In the genomic region with DNA sequence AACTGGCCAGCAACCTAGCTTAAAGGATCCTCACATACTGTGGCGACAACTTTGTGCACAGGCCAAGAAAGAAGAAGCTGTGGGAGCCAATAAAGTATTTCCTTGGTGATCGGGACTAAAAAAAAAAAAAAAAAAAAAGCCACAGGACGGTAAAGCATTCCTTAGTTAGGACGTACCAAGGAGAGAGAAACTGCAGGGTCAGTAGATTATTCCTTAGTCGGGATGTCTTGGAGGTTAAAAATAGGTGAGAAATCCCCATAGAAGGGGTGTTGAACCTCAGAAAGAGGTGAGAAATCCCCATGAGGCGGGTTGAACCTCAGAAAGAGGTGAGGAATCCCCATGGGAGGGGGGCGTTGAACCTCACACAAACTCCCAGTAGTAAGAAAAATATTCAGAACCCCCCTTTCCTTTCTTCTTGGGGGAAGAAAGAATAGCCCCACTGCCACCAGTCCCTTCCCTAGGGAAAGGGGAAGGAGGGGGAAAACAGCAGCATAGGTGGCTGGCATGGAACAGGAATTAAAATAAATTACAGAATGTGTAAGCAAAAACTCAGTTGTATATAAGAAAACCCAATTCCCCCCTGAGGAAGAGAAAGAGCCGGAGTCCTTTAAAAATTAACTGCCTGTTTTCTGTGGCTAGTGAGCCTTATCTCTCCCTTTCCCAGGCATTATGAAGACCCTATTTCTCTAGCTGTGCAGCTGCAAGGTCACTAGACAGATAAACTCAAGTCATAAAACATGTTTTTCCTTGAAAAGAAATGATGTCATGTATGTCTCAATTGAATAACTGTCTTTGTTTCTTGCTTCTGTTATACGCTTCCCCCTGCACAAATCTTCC, we compare ENCODE assay signal across 10 cellular contexts. TPM values are rescaled to one million over a fixed set of nuclear protein-coding genes. Genes with fewer than 3 reads are reported as not detected.
A peak's percentile ranks its signal among the peaks of the same experiment; 100 is the strongest.
DNase-seq lines count a peak whose midpoint lies in the region; ATAC-seq and TF ChIP-seq lines count a peak whose summit lies in the region.
"Had no signal": no experiment of that assay in that cellular context is flagged by ENCODE, and none has a peak within 500 bp of the region (broad histone marks: within the 10 kb centered on the region; RNA-seq: fewer than 3 reads in every experiment).

No MANE protein-coding gene starts in this region.

- no peak for TF ChIP-seq CTCF in breast epithelium (IDR thresholded peaks at IDR 0.05)
- no peak for TF ChIP-seq CTCF in MCF 10A (IDR thresholded peaks at IDR 0.05; ENCODE audit: unreplicated experiment)
- no peak for TF ChIP-seq CTCF in left lung (IDR thresholded peaks at IDR 0.05)
- no peak for TF ChIP-seq CTCF in upper lobe of left lung (IDR thresholded peaks at IDR 0.05)

- TF ChIP-seq POLR2A in breast epithelium (IDR thresholded peaks at IDR 0.05) = no peak
- no peak for TF ChIP-seq POLR2A in upper lobe of left lung (IDR thresholded peaks at IDR 0.05)

- no peaks in the 10 kb centered on the region for H3K36me3 ChIP-seq in breast epithelium
- H3K36me3 ChIP-seq in left lung = no peaks in the 10 kb centered on the region
- H3K36me3 ChIP-seq in upper lobe of left lung = no peaks in the 10 kb centered on the region

- BruUV-seq in MCF 10A (replicated peaks; lab: Mats Ljungman, UMichigan) = no TSS peak

- no peak overlapping the region for H3K27ac Mint-ChIP-seq in MCF 10A (ENCODE audit: low read depth, unreplicated experiment)
- H3K27ac Mint-ChIP-seq: stimulated activated effector memory CD8-positive, alpha-beta T cell treated with anti-CD3 and anti-CD28 coated beads, Interleukin-12 subunit alpha, Interleukin-12 subunit beta, amount 100 ng/mL, for 72 hours had no signal

- no peaks in the 10 kb centered on the region for H3K9me3 Mint-ChIP-seq in MCF 10A (ENCODE audit: unreplicated experiment)

- H3K4me3 ChIP-seq in breast epithelium (peak overlapping the region in 2 of 3 donors; percentile 68 to 88), left lung (no peak overlapping the region), upper lobe of left lung (peak overlapping the region in 1 of 4 donors; percentile 59)
- H3K4me3 ChIP-seq: lung had no signal

- no peaks in the 10 kb centered on the region for H3K9me3 ChIP-seq in breast epithelium
- peaks cover 0 to 5% of the 10 kb centered on the region in 2 donors for H3K9me3 ChIP-seq in left lung
- no peaks in the 10 kb centered on the region for H3K9me3 ChIP-seq in upper lobe of left lung

- CTCF ChIA-PET in MCF 10A (lab: Yijun Ruan, JAX) = interaction anchor here (0.5 to 4.6 kb wide), 3 partner anchors 11 to 606 kb away, joined by 3 to 35 read pairs (median 3); no protein-coding TSS in a partner anchor

- intact Hi-C loops in breast epithelium (cut with DNase I; ENCODE audit: low total_unique reads) = no loop called here
- intact Hi-C loops in MCF 10A (cut with micrococcal nuclease) = no loop called here
- intact Hi-C loops in left lung (cut with DNase I) = no loop called here

- ATAC-seq in left lung = no peak
- no peak for ATAC-seq in upper lobe of left lung (ENCODE audit: low FRiP score in 2 of 2)

- POLR2A ChIA-PET in MCF 10A (lab: Yijun Ruan, JAX) = interaction anchor here (0.7 to 5.9 kb wide), 10 partner anchors 11 to 1666 kb away, joined by 3 to 135 read pairs (median 10); a partner anchor contains a TSS

- no peak for DNase-seq in breast epithelium (ENCODE audit: low spot score in 2 of 2)
- DNase-seq in MCF 10A (ENCODE audit: unreplicated experiment) = no peak
- DNase-seq in amniotic epithelial cell (ENCODE audit: low read depth) = peak; percentile 56
- no peak for DNase-seq in left lung
- no peak for DNase-seq in upper lobe of left lung
- DNase-seq in mesenteric fat pad (ENCODE audit: low spot score) = no peak
- no peak for DNase-seq in NCI-H1092 (lab: John Stamatoyannopoulos, UW)
- no peak for DNase-seq in NCI-H2081 treated with DMSO at 0.1 percent for 48 hours (lab: John Stamatoyannopoulos, UW)

- peak overlapping the region; percentile 97 for H3K27ac ChIP-seq in breast epithelium
- H3K27ac ChIP-seq in left lung = peak overlapping the region; percentile 92 to 99
- H3K27ac ChIP-seq in upper lobe of left lung = peak overlapping the region; percentile 83 to 95 (median 88)

- peaks cover 0 to 6% of the 10 kb centered on the region in 2 donors for H3K4me1 ChIP-seq in breast epithelium
- H3K4me1 ChIP-seq in left lung = peaks cover 17 to 33% of the 10 kb centered on the region in 2 donors
- H3K4me1 ChIP-seq in upper lobe of left lung = peaks cover 14 to 42% (median 27%) of the 10 kb centered on the region in 4 donors

- no peak overlapping the region for H3K4me3 Mint-ChIP-seq in MCF 10A (ENCODE audit: unreplicated experiment)
- H3K4me3 Mint-ChIP-seq: stimulated activated effector memory CD8-positive, alpha-beta T cell treated with anti-CD3 and anti-CD28 coated beads, Interleukin-12 subunit alpha, Interleukin-12 subunit beta, amount 100 ng/mL, for 72 hours had no signal

- no peak for TF ChIP-seq EP300 in upper lobe of left lung (IDR thresholded peaks at IDR 0.05)

- no peaks in the 10 kb centered on the region for H3K27me3 ChIP-seq in breast epithelium
- H3K27me3 ChIP-seq in left lung = no peaks in the 10 kb centered on the region
- no peaks in the 10 kb centered on the region for H3K27me3 ChIP-seq in upper lobe of left lung

- 52 to 60% methylated on average over 9 of the region's 9 CpGs for WGBS in upper lobe of left lung, 2 donors

- H3K4me1 Mint-ChIP-seq in MCF 10A (ENCODE audit: insufficient read depth, unreplicated experiment) = peaks cover 22% of the 10 kb centered on the region

- no peaks in the 10 kb centered on the region for H3K27me3 Mint-ChIP-seq in MCF 10A (ENCODE audit: insufficient read depth, unreplicated experiment)

- H3K36me3 Mint-ChIP-seq in MCF 10A (ENCODE audit: insufficient read depth, unreplicated experiment) = peaks cover 1% of the 10 kb centered on the region

RNA-seq across cellular contexts. Expression of a gene that starts 26.8 kb away (rescaled TPM):
- 1 to 10 TPM; 2.6 to 7.0 (median 3.8) TPM for total RNA-seq in breast epithelium
- 0.54 and 2.3 TPM in 2 replicates for total RNA-seq in MCF 10A (2022)
- total RNA-seq in left lung = 1 to 10 TPM; 2.6 to 4.9 TPM
- 10 to 100 TPM in 2 of 6 donors, 1 to 10 TPM in 4; 4.3 to 15.1 (median 8.1) TPM for total RNA-seq in upper lobe of left lung
- total RNA-seq in mesenteric fat pad = 1.7 TPM

RNA-seq across cellular contexts. Expression of a gene that starts 46.5 kb away (rescaled TPM):
- total RNA-seq in breast epithelium = 1 to 10 TPM in 1 of 3 donors, under 1 TPM in 1, not detected in 1; 0.66 to 1.5 TPM
- 0.66 and 0.84 TPM in 2 replicates for total RNA-seq in MCF 10A (2022)
- 1 to 10 TPM in 1 of 2 donors, under 1 TPM in 1; 0.38 to 1.3 TPM for total RNA-seq in left lung
- 1 to 10 TPM in 4 of 6 donors, under 1 TPM in 1, not detected in 1; 0.51 to 4.2 (median 3.0) TPM for total RNA-seq in upper lobe of left lung
- not detected for total RNA-seq in mesenteric fat pad

RNA-seq across cellular contexts. Expression of a gene that starts 55.4 kb away (rescaled TPM):
- total RNA-seq in breast epithelium (1 to 10 TPM in 2 of 3 donors, under 1 TPM in 1; 0.96 to 2.5 (median 2.3) TPM), MCF 10A (2022) (not detected in 2 replicates), left lung (1 to 10 TPM; 4.6 to 9.0 TPM), upper lobe of left lung (10 to 100 TPM in 1 of 6 donors, 1 to 10 TPM in 5; 4.7 to 10.9 (median 6.6) TPM), mesenteric fat pad (3.3 TPM)

RNA-seq across cellular contexts. Expression of a gene that starts 57.3 kb away (rescaled TPM):
- total RNA-seq in breast epithelium = not detected
- 0.81 and 2.3 TPM in 2 replicates for total RNA-seq in MCF 10A (2022)
- total RNA-seq in left lung = not detected
- 1 to 10 TPM in 1 of 6 donors, not detected in 5; 1.1 TPM for total RNA-seq in upper lobe of left lung
- total RNA-seq in mesenteric fat pad = not detected

Comparison
In these comparisons a context has a peak if more than half of its experiments do, and no peak if none do; other contexts are left out.
1. H3K4me3 ChIP-seq: peak in breast epithelium (2 of 3); none in left lung (0 of 2).
2. Peak in every context shown above with its lines, with median percentiles within 50 percentile points of each other: H3K27ac ChIP-seq.